ENCODE assay signal across 8 cellular contexts in the genomic region with DNA sequence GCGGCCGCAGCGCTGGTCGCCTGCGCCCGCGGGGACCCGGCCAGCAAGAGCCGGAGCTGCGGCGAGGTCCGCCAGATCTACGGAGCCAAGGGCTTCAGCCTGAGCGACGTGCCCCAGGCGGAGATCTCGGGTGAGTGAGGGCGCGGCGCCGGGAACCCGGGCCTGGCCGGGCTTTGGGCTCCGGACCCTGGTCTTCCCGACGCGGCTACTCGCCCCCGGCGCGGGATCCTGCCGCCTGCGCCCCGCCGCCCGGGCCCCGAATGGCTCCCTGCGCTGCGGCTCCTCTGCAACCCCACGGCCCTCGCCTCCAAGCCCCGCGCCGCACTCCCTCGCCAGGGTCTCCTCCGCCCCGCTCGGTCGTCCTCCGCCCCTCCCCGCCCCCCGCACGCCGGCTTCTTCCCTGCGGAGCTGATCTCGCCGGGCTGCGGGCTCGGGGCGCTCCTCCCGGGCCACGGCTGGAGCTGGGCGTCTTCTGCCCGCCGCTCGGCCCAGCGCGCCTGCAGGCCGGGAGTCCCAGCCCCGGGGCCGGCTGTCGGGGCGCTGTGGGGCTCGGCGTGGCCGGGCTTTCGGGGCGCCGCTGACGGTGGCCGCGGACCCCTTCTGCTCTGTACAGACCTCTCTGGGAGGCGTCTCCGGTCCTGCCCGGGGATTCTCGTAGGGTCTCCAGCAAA. TPM values are rescaled to one million over a fixed set of nuclear protein-coding genes. Genes with fewer than 3 reads are reported as not detected.
DNase-seq lines count a peak whose midpoint lies in the region; ATAC-seq and TF ChIP-seq lines count a peak whose summit lies in the region.

No MANE protein-coding gene starts in this region.

- ATAC-seq in GM18867 (IDR thresholded peaks at IDR 0.05; ENCODE audit: unreplicated experiment), result peak; percentile 13
- peak; percentile 1 for ATAC-seq in memory B cell (ENCODE audit: low read depth)
- ATAC-seq in upper lobe of right lung, result peak; percentile 0
- ATAC-seq in GM19023 (IDR thresholded peaks at IDR 0.05; ENCODE audit: unreplicated experiment), result no peak

- no peaks in the 10 kb centered on the region for H3F3A ChIP-seq in MM.1S (ENCODE audit: insufficient read depth, low read length)

- CTCF ChIA-PET in GM10248 (lab: Yijun Ruan, JAX), result interaction anchor here (1.0 kb wide), 1 partner anchor 204 kb away, joined by 3 read pairs; no protein-coding TSS in a partner anchor

- DNase-seq in 8988T (peak; percentile 81), MM.1S (no peak), chondrocyte (ENCODE audit: low spot score) (no peak), memory B cell (ENCODE audit: low spot score in 2 of 2) (no peak), upper lobe of right lung (peak; percentile 72), GM10248 (ENCODE audit: extremely low spot score) (no peak)

- peak overlapping the region; percentile 45 for H3K27ac Mint-ChIP-seq in chondrocyte (ENCODE audit: unreplicated experiment)
- no peak overlapping the region for H3K27ac Mint-ChIP-seq in memory B cell

- no peaks in the 10 kb centered on the region for H3K36me3 Mint-ChIP-seq in chondrocyte (ENCODE audit: low read depth)
- no peaks in the 10 kb centered on the region for H3K36me3 Mint-ChIP-seq in memory B cell

- peaks cover 31% of the 10 kb centered on the region for H3K4me1 Mint-ChIP-seq in chondrocyte (ENCODE audit: low read depth)
- H3K4me1 Mint-ChIP-seq in memory B cell, result peaks cover 7% of the 10 kb centered on the region

- no peaks in the 10 kb centered on the region for H3K79me2 ChIP-seq in MM.1S (ENCODE audit: low read length)

- no peaks in the 10 kb centered on the region for H3K9me2 ChIP-seq in MM.1S (replicated peaks; ENCODE audit: insufficient read depth, low read length)

- POLR2A ChIA-PET in GM10248 (lab: Yijun Ruan, JAX), result no interaction called here

- intact Hi-C loops in upper lobe of right lung (cut with DNase I), result no loop called here

- peak overlapping the region; percentile 37; the same call in 1 of the 2 replicates for H3K4me3 ChIP-seq in MM.1S (ENCODE audit: low read length)
- H3K4me3 ChIP-seq in upper lobe of right lung, result peak overlapping the region; percentile 63

- H3K27me3 ChIP-seq in MM.1S (replicated peaks; ENCODE audit: insufficient read depth, low read length), result peaks cover 19% of the 10 kb centered on the region
- peaks cover 22% of the 10 kb centered on the region for H3K27me3 ChIP-seq in upper lobe of right lung

- no peak overlapping the region for H2AFZ ChIP-seq in MM.1S (ENCODE audit: low read length)

- H3K27ac ChIP-seq in MM.1S (ENCODE audit: low read length) (no peak overlapping the region), upper lobe of right lung (peak overlapping the region; percentile 68)

- no peaks in the 10 kb centered on the region for H3K36me3 ChIP-seq in MM.1S (replicated peaks; ENCODE audit: insufficient read depth, low read length)
- H3K36me3 ChIP-seq in upper lobe of right lung, result no peaks in the 10 kb centered on the region

- H3K27me3 Mint-ChIP-seq in chondrocyte (ENCODE audit: low read depth) (no peaks in the 10 kb centered on the region), memory B cell (peaks cover 14% of the 10 kb centered on the region)

- no peaks in the 10 kb centered on the region for H4K20me1 ChIP-seq in MM.1S (ENCODE audit: insufficient read depth, low read length)

- TF ChIP-seq CTCF in MM.1S (IDR thresholded peaks at IDR 0.05; ENCODE audit: low read length) (no peak), chondrocyte (IDR thresholded peaks at IDR 0.05) (no peak), upper lobe of right lung (IDR thresholded peaks at IDR 0.05) (no peak), GM10248 (IDR thresholded peaks at IDR 0.05; ENCODE audit: control extremely low read depth, extremely low read depth, low read depth, missing control alignments) (no peak)

- H3K9me3 Mint-ChIP-seq in chondrocyte (ENCODE audit: low read depth), result no peaks in the 10 kb centered on the region
- H3K9me3 Mint-ChIP-seq in memory B cell, result no peaks in the 10 kb centered on the region

- H3K4me2 ChIP-seq in MM.1S (ENCODE audit: low read depth, low read length), result peak overlapping the region; percentile 12; the same call in 1 of the 2 replicates

- no peaks in the 10 kb centered on the region for H3K4me1 ChIP-seq in MM.1S (ENCODE audit: low read length)
- peaks cover 20% of the 10 kb centered on the region for H3K4me1 ChIP-seq in upper lobe of right lung

- H3K4me3 Mint-ChIP-seq in chondrocyte (ENCODE audit: unreplicated experiment) (peak overlapping the region; percentile 75), memory B cell (peak overlapping the region; percentile 50)

- H3K9me3 ChIP-seq in MM.1S (replicated peaks; ENCODE audit: insufficient read depth, low read length) (no peaks in the 10 kb centered on the region), upper lobe of right lung (no peaks in the 10 kb centered on the region)

- H3K9ac ChIP-seq in MM.1S (ENCODE audit: low read length), result no peak overlapping the region

RNA-seq across cellular contexts. Expression of gene GPC1, which starts 0.6 kb away (rescaled TPM):
- total RNA-seq in chondrocyte (261 to 354 TPM (median 264 TPM) in 3 replicates), upper lobe of right lung (24.8 TPM)

Comparison
In these comparisons a context has a peak if more than half of its experiments do, and no peak if none do; other contexts are left out.
1. DNase-seq: peak in 8988T (single experiment) and upper lobe of right lung (single experiment); none in MM.1S (single experiment), chondrocyte (single experiment), memory B cell (0 of 2) and GM10248 (single experiment).
2. RNA of gene GPC1, which starts 0.6 kb away (total RNA-seq): 261 to 354 TPM in chondrocyte; 24.8 TPM in upper lobe of right lung (single experiment); every median in the first group is over 10 times any median in the second.